In genomic region chr22:45528046-45528445, GRCh38 we compare ENCODE assay signal across 25 cellular contexts. TPM values are rescaled to one million over a fixed set of nuclear protein-coding genes. Genes with fewer than 3 reads are reported as not detected.
"Had no signal": no experiment of that assay in that cellular context is flagged by ENCODE, and none has a peak within 500 bp of the region (broad histone marks: within the 10 kb centered on the region; RNA-seq: fewer than 3 reads in every experiment).

No MANE protein-coding gene starts in this region.

- H3K27me3 ChIP-seq: ascending aorta, brain microvascular endothelial cell, transverse colon had no signal

- H3K27ac Mint-ChIP-seq: activated CD4-positive, alpha-beta T cell treated with anti-CD3 and anti-CD28 coated beads for 36 hours; activated naive CD4-positive, alpha-beta T cell treated with anti-CD3 and anti-CD28 coated beads for 36 hours; activated naive CD8-positive, alpha-beta T cell treated with anti-CD3 and anti-CD28 coated beads for 36 hours; naive thymus-derived CD4-positive, alpha-beta T cell; stimulated activated naive B cell treated with anti-CD40 and anti-IgM and Interleukin-4, amounts not matched to agents 10 μg/mL and 1 μg/mL and 100 μg/mL, for 72 hours had no signal

- H3K4me1 Mint-ChIP-seq: activated CD4-positive, alpha-beta T cell treated with anti-CD3 and anti-CD28 coated beads for 36 hours; activated naive CD8-positive, alpha-beta T cell treated with anti-CD3 and anti-CD28 coated beads for 36 hours; naive thymus-derived CD4-positive, alpha-beta T cell had no signal

- H3K36me3 Mint-ChIP-seq: activated naive CD8-positive, alpha-beta T cell treated with anti-CD3 and anti-CD28 coated beads for 36 hours; naive thymus-derived CD4-positive, alpha-beta T cell had no signal

- ATAC-seq: activated CD4-positive, alpha-beta T cell treated with anti-CD3 and anti-CD28 coated beads for 36 hours; esophagus mucosa; left ventricle myocardium superior; naive thymus-derived CD4-positive, alpha-beta T cell; psoas muscle; stimulated activated naive B cell treated with anti-CD40 and anti-IgM and Interleukin-4, amounts not matched to agents 10 μg/mL and 1 μg/mL and 100 μg/mL, for 72 hours had no signal

- H3K4me3 Mint-ChIP-seq: activated CD4-positive, alpha-beta T cell treated with anti-CD3 and anti-CD28 coated beads for 36 hours; activated naive CD4-positive, alpha-beta T cell treated with anti-CD3 and anti-CD28 coated beads for 36 hours; activated naive CD8-positive, alpha-beta T cell treated with anti-CD3 and anti-CD28 coated beads for 36 hours; naive thymus-derived CD4-positive, alpha-beta T cell; neural crest cell; stimulated activated naive B cell treated with anti-CD40 and anti-IgM and Interleukin-4, amounts not matched to agents 10 μg/mL and 1 μg/mL and 100 μg/mL, for 72 hours had no signal

- H3K27me3 Mint-ChIP-seq: activated CD4-positive, alpha-beta T cell treated with anti-CD3 and anti-CD28 coated beads for 36 hours; activated naive CD8-positive, alpha-beta T cell treated with anti-CD3 and anti-CD28 coated beads for 36 hours had no signal

- H3K4me1 ChIP-seq: psoas muscle had no signal

- H3K9me3 Mint-ChIP-seq: activated naive CD4-positive, alpha-beta T cell treated with anti-CD3 and anti-CD28 coated beads for 36 hours; activated naive CD8-positive, alpha-beta T cell treated with anti-CD3 and anti-CD28 coated beads for 36 hours; naive thymus-derived CD4-positive, alpha-beta T cell; neural crest cell; stimulated activated naive B cell treated with anti-CD40 and anti-IgM and Interleukin-4, amounts not matched to agents 10 μg/mL and 1 μg/mL and 100 μg/mL, for 72 hours had no signal

- DNase-seq: activated CD4-positive, alpha-beta T cell treated with anti-CD3 and anti-CD28 coated beads for 36 hours; activated CD4-positive, CD25-positive, alpha-beta regulatory T cell; activated effector memory CD4-positive, alpha-beta T cell treated with anti-CD3 and anti-CD28 coated beads, Interleukin-2, amount 50 U/mL, for 16 hours; activated naive CD4-positive, alpha-beta T cell treated with anti-CD3 and anti-CD28 coated beads for 36 hours; activated naive CD8-positive, alpha-beta T cell treated with anti-CD3 and anti-CD28 coated beads for 36 hours; brain microvascular endothelial cell; cortex of kidney; glutamatergic neuron; islet precursor cell; left ventricle myocardium superior; midbrain; naive thymus-derived CD4-positive, alpha-beta T cell; nucleus accumbens; psoas muscle; stimulated activated CD4-positive, alpha-beta T cell treated with anti-CD3 and anti-CD28 coated beads, Interleukin-1b, Interleukin-23, amount 100 ng/mL, for 48 hours; stimulated activated CD4-positive, alpha-beta T cell treated with anti-CD3 and anti-CD28 coated beads, Interleukin-4, amount 100 ng/mL, for 4 hours; stimulated activated CD8-positive, alpha-beta memory T cell treated with anti-CD3 and anti-CD28 coated beads, Interleukin-4, amount 100 ng/mL, for 48 hours; stimulated activated naive B cell treated with anti-CD40 and anti-IgM and Interleukin-4, amounts not matched to agents 10 μg/mL and 1 μg/mL and 100 μg/mL, for 72 hours; transverse colon had no signal

- H3K36me3 ChIP-seq: brain microvascular endothelial cell, transverse colon had no signal

- H3K4me3 ChIP-seq: ascending aorta, psoas muscle, smooth muscle cell, transverse colon had no signal

- H3K27ac ChIP-seq: brain microvascular endothelial cell, parathyroid adenoma, psoas muscle had no signal

- H3K9me3 ChIP-seq: ascending aorta, psoas muscle, transverse colon had no signal

RNA-seq across cellular contexts. Expression of gene FBLN1, which starts 25.4 kb away (rescaled TPM):
- total RNA-seq: activated CD4-positive, alpha-beta T cell treated with anti-CD3 and anti-CD28 coated beads for 36 hours; activated naive CD4-positive, alpha-beta T cell treated with anti-CD3 and anti-CD28 coated beads for 36 hours; T-helper 1 cell treated with Interleukin-12 subunit alpha and Interleukin-12 subunit beta and Interleukin-4 antibody, amounts not matched to agents 30 ng/mL and 1 ng/mL, for 36 hours had no signal
- polyA plus RNA-seq: naive thymus-derived CD4-positive, alpha-beta T cell had no signal
